In genomic region chr19:662962-663681, GRCh38 we compare ENCODE assay signal across 8 cellular contexts. TPM values are rescaled to one million over a fixed set of nuclear protein-coding genes. Genes with fewer than 3 reads are reported as not detected.
DNase-seq lines count a peak whose midpoint lies in the region; ATAC-seq and TF ChIP-seq lines count a peak whose summit lies in the region.

TSS of gene RNF126 (minus strand) at chr19:663214. CDS start at chr19:663121, 93 bp downstream.

- H3K4me3 Mint-ChIP-seq in activated naive CD8-positive, alpha-beta T cell treated with anti-CD3 and anti-CD28 coated beads, Interleukin-2, amount 50 U/mL, for 24 hours, result peak within 1 kb of the TSS; percentile 95

- H2BK12ac ChIP-seq in trophoblast cell (ENCODE audit: low read length), result peak within 1 kb of the TSS; percentile 41

- H2AK5ac ChIP-seq in trophoblast cell (ENCODE audit: low read length), result peak within 1 kb of the TSS; percentile 91

- WGBS in trophoblast cell (ENCODE audit: extremely low coverage, insufficient coverage, insufficient read length), result no CpG with 5 or more reads among the region's 97 CpGs

- H3K4me1 ChIP-seq in cardiac muscle cell (ENCODE audit: low read depth) (peaks cover 8% of the 10 kb centered on the region), trophoblast cell (ENCODE audit: control insufficient read depth in 1 of 2, insufficient read depth in 2 of 2, low read length in 2 of 2) (peaks cover 11 to 18% of the 10 kb centered on the region in 2 experiments), tibial artery (peaks cover 0 to 62% (median 56%) of the 10 kb centered on the region in 4 donors)

- H3K79me1 ChIP-seq in trophoblast cell (ENCODE audit: low read length), result peaks cover 14% of the 10 kb centered on the region

- H3K14ac ChIP-seq in trophoblast cell (ENCODE audit: low read length), result peak within 1 kb of the TSS; percentile 95

- H3K36me3 Mint-ChIP-seq in activated naive CD8-positive, alpha-beta T cell treated with anti-CD3 and anti-CD28 coated beads, Interleukin-2, amount 50 U/mL, for 24 hours (ENCODE audit: low read depth), result peaks cover 7% of the 10 kb centered on the region

- H3K9me3 ChIP-seq in cardiac muscle cell (ENCODE audit: low read depth), result no peaks in the 10 kb centered on the region
- H3K9me3 ChIP-seq in trophoblast cell (ENCODE audit: insufficient read depth, low read depth, low read length), result peaks cover 9% of the 10 kb centered on the region
- no peaks in the 10 kb centered on the region for H3K9me3 ChIP-seq in tibial artery

- peak within 1 kb of the TSS; percentile 99 for H3K4ac ChIP-seq in trophoblast cell (ENCODE audit: low read depth, low read length)

- H3K9ac ChIP-seq in trophoblast cell (ENCODE audit: low read length), result peak within 1 kb of the TSS; percentile 99

- TF ChIP-seq CTCF in cardiac muscle cell (IDR thresholded peaks at IDR 0.05; ENCODE audit: low read depth, low read length) (no peak), tibial artery (IDR thresholded peaks at IDR 0.05) (peak in 1 of 2 experiments; percentile 14)

- H2AFZ ChIP-seq in trophoblast cell (ENCODE audit: insufficient read depth, low read length, poor library complexity), result peak within 1 kb of the TSS; percentile 87

- H3K23ac ChIP-seq in trophoblast cell (ENCODE audit: low read length), result no peak within 1 kb of the TSS

- H4K12ac ChIP-seq in trophoblast cell (ENCODE audit: low read depth, low read length), result peak within 1 kb of the TSS; percentile 91

- peak within 1 kb of the TSS; percentile 90 for H3K27ac Mint-ChIP-seq in activated naive CD8-positive, alpha-beta T cell treated with anti-CD3 and anti-CD28 coated beads, Interleukin-2, amount 50 U/mL, for 24 hours

- no peaks in the 10 kb centered on the region for H3K27me3 Mint-ChIP-seq in activated naive CD8-positive, alpha-beta T cell treated with anti-CD3 and anti-CD28 coated beads, Interleukin-2, amount 50 U/mL, for 24 hours

- peaks cover 47% of the 10 kb centered on the region for H3K79me2 ChIP-seq in trophoblast cell (ENCODE audit: control insufficient read depth, insufficient read depth, low read length, poor library complexity)

- H3K4me1 Mint-ChIP-seq in activated naive CD8-positive, alpha-beta T cell treated with anti-CD3 and anti-CD28 coated beads, Interleukin-2, amount 50 U/mL, for 24 hours, result peaks cover 41% of the 10 kb centered on the region

- H3K27ac ChIP-seq in cardiac muscle cell (peak within 1 kb of the TSS; percentile 82), trophoblast cell (ENCODE audit: low read depth, low read length) (peak within 1 kb of the TSS; percentile 75), tibial artery (peak within 1 kb of the TSS; percentile 88 to 92)

- H3K4me3 ChIP-seq in cardiac muscle cell (peak within 1 kb of the TSS; percentile 99), trophoblast cell (ENCODE audit: low read depth, low read length) (peak within 1 kb of the TSS; percentile 98), tibial artery (peak within 1 kb of the TSS; percentile 79 to 88)

- peak within 1 kb of the TSS; percentile 91 for H4K8ac ChIP-seq in trophoblast cell (ENCODE audit: low read depth, low read length)

- H3K36me3 ChIP-seq in cardiac muscle cell (no peaks in the 10 kb centered on the region), trophoblast cell (ENCODE audit: control insufficient read depth in 1 of 2, insufficient read depth in 2 of 2, low read length in 2 of 2) (peaks cover 13 to 24% of the 10 kb centered on the region in 2 experiments), tibial artery (no peaks in the 10 kb centered on the region)

- ATAC-seq in HG02610 (IDR thresholded peaks at IDR 0.05; ENCODE audit: unreplicated experiment), result peak; percentile 50
- ATAC-seq in activated naive CD8-positive, alpha-beta T cell treated with anti-CD3 and anti-CD28 coated beads, Interleukin-2, amount 50 U/mL, for 24 hours, result peak; percentile 45

- H3K9me3 Mint-ChIP-seq in activated naive CD8-positive, alpha-beta T cell treated with anti-CD3 and anti-CD28 coated beads, Interleukin-2, amount 50 U/mL, for 24 hours, result no peaks in the 10 kb centered on the region

- peak within 1 kb of the TSS; percentile 70 for H2BK5ac ChIP-seq in trophoblast cell (ENCODE audit: low read depth, low read length, poor library complexity)

- DNase-seq in GM04503 (ENCODE audit: low read depth) (peak; percentile 40), NCI-H1417 treated with DMSO at 0.1 percent for 48 hours (lab: John Stamatoyannopoulos, UW) (peak; percentile 84), T follicular helper cell (ENCODE audit: low read depth) (peak; percentile 91), cardiac muscle cell (ENCODE audit: low read depth in 1 of 2, low spot score in 1 of 2) (peak; percentile 93 to 95), trophoblast cell (peak; percentile 76 to 91), tibial artery (peak; percentile 87 to 97)
- peak; percentile 95 for DNase-seq in activated naive CD8-positive, alpha-beta T cell treated with anti-CD3 and anti-CD28 coated beads, Interleukin-2, amount 50 U/mL, for 24 hours

- intact Hi-C loops in tibial artery (cut with DNase I; ENCODE audit: low total_unique reads), result loop anchor here (5.0 kb wide), 1 partner anchor 249 kb away; the partner anchor contains the start of gene R3HDM4

- H3K27me3 ChIP-seq in cardiac muscle cell, result no peaks in the 10 kb centered on the region
- H3K27me3 ChIP-seq in trophoblast cell (ENCODE audit: insufficient read depth, low read length), result no peaks in the 10 kb centered on the region
- no peaks in the 10 kb centered on the region for H3K27me3 ChIP-seq in tibial artery

- H3K18ac ChIP-seq in trophoblast cell (ENCODE audit: low read length), result peak within 1 kb of the TSS; percentile 87

- H3K4me2 ChIP-seq in trophoblast cell (ENCODE audit: low read length), result peak within 1 kb of the TSS; percentile 85

- H4K91ac ChIP-seq in trophoblast cell (ENCODE audit: low read depth, low read length), result peak within 1 kb of the TSS; percentile 89

- peak within 1 kb of the TSS; percentile 87 for H2BK120ac ChIP-seq in trophoblast cell (ENCODE audit: insufficient read depth, low read length, poor library complexity)

RNA-seq across cellular contexts. Expression of gene RNF126, which starts in this region (rescaled TPM):
- total RNA-seq in cardiac muscle cell, result 76.6 and 78.5 TPM in 2 replicates
- 88.7 and 92.1 TPM in 2 replicates for polyA plus RNA-seq in cardiac muscle cell
- 70.7 and 73.5 TPM in 2 replicates for polyA plus RNA-seq in trophoblast cell (2013)

Comparison
In these comparisons a context has a peak if more than half of its experiments do, and no peak if none do; other contexts are left out.
1. Peak in every context shown above with its lines: DNase-seq, ATAC-seq, H3K4me3 ChIP-seq and H3K27ac ChIP-seq.
2. DNase-seq: peak in every context shown above with its lines; median percentile 95 in activated naive CD8-positive, alpha-beta T cell treated with anti-CD3 and anti-CD28 coated beads, Interleukin-2, amount 50 U/mL, for 24 hours; 94 in cardiac muscle cell; 92 in tibial artery; 91 in T follicular helper cell; 84 in NCI-H1417 treated with DMSO at 0.1 percent for 48 hours; 84 in trophoblast cell; 40 in GM04503.